8 cellular contexts compared by ENCODE assay signal in the genomic region with DNA sequence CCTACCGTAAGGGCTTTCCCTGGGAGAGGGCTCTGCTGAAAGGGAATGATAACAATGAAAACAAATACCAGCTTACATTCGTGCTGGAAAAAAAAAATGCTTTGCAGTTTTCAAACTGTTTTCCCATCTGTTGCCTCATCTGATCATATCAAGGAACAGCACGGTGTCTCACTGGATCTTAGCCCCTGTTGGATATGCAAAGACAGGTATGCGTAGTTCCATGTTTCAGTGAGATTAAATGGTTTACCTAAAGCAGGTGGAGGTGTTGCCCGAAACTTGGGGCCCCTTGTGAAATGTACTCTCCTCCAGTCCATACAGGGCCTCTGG.
DNase-seq lines count a peak whose midpoint lies in the region; ATAC-seq and TF ChIP-seq lines count a peak whose summit lies in the region.

No MANE protein-coding gene starts in this region.

- H3K4me1 Mint-ChIP-seq in activated CD4-positive, alpha-beta memory T cell treated with anti-CD3 and anti-CD28 coated beads, Interleukin-2, amount 10 ng/mL, durations not matched to agents 7 days and 5 days, result peaks cover 39% of the 10 kb centered on the region
- H3K4me1 Mint-ChIP-seq in stimulated activated naive CD8-positive, alpha-beta T cell treated with anti-CD3 and anti-CD28 coated beads, Interleukin-15, amount 100 ng/mL, for 72 hours, result peaks cover 32% of the 10 kb centered on the region

- POLR2A ChIA-PET in SK-N-SH (lab: Yijun Ruan, JAX), result no interaction called here
- POLR2A ChIA-PET in activated CD4-positive, alpha-beta memory T cell treated with anti-CD3 and anti-CD28 coated beads, Interleukin-2, amount 10 ng/mL, durations not matched to agents 7 days and 5 days (lab: Charles Lee), result no interaction called here

- no peak for ATAC-seq in SK-N-SH treated with all-trans-retinoic acid at 6 μM for 48 hours
- no peak for ATAC-seq in stimulated activated naive CD8-positive, alpha-beta T cell treated with anti-CD3 and anti-CD28 coated beads, Interleukin-15, amount 100 ng/mL, for 72 hours

- 81% methylated on average over 5 of the region's 5 CpGs for WGBS in SK-N-SH (ENCODE audit: low lambda C conversion rate)

- H3K27me3 Mint-ChIP-seq in activated CD4-positive, alpha-beta memory T cell treated with anti-CD3 and anti-CD28 coated beads, Interleukin-2, amount 10 ng/mL, durations not matched to agents 7 days and 5 days, result peaks cover 11% of the 10 kb centered on the region
- peaks cover 41% of the 10 kb centered on the region for H3K27me3 Mint-ChIP-seq in stimulated activated naive CD8-positive, alpha-beta T cell treated with anti-CD3 and anti-CD28 coated beads, Interleukin-15, amount 100 ng/mL, for 72 hours

- H3K4me3 ChIP-seq in SK-N-SH (ENCODE audit: low read depth in 2 of 2, low read length in 1 of 2), result no peak overlapping the region
- peak overlapping the region; percentile 84; the same call in 1 of the 2 replicates for H3K4me3 ChIP-seq in iPS-20b (ENCODE audit: low read length)

- H3K27ac ChIP-seq in SK-N-SH (ENCODE audit: low read depth in 2 of 2, low read length in 1 of 2) (peak overlapping the region in 1 of 2 experiments; percentile 34; a peak in 1 of 4 replicates), iPS-20b (ENCODE audit: low read length) (no peak overlapping the region)

- no peak for TF ChIP-seq RAD21 in SK-N-SH (IDR thresholded peaks at IDR 0.05; ENCODE audit: low read length)

- CTCF ChIA-PET in SK-N-SH (lab: Yijun Ruan, JAX), result interaction anchor here (0.7 kb wide), 1 partner anchor 864 kb away, joined by 3 read pairs; no protein-coding TSS in a partner anchor
- CTCF ChIA-PET in activated CD4-positive, alpha-beta memory T cell treated with anti-CD3 and anti-CD28 coated beads, Interleukin-2, amount 10 ng/mL, durations not matched to agents 7 days and 5 days (lab: Charles Lee), result no interaction called here

- H3K4me1 ChIP-seq in SK-N-SH (ENCODE audit: control insufficient read depth in 1 of 2, insufficient read depth in 2 of 2, low read depth in 1 of 2, low read length in 1 of 2) (peaks cover 9 to 10% of the 10 kb centered on the region in 2 experiments; a peak in 3 of 4 replicates), iPS-20b (ENCODE audit: insufficient read depth, low read length) (peaks cover 20% of the 10 kb centered on the region)

- peak overlapping the region; percentile 76 for H3K4me3 Mint-ChIP-seq in activated CD4-positive, alpha-beta memory T cell treated with anti-CD3 and anti-CD28 coated beads, Interleukin-2, amount 10 ng/mL, durations not matched to agents 7 days and 5 days
- H3K4me3 Mint-ChIP-seq in stimulated activated naive CD8-positive, alpha-beta T cell treated with anti-CD3 and anti-CD28 coated beads, Interleukin-15, amount 100 ng/mL, for 72 hours, result peak overlapping the region; percentile 92 to 98

- H3K36me3 Mint-ChIP-seq in activated CD4-positive, alpha-beta memory T cell treated with anti-CD3 and anti-CD28 coated beads, Interleukin-2, amount 10 ng/mL, durations not matched to agents 7 days and 5 days (ENCODE audit: low read depth), result peaks cover 3% of the 10 kb centered on the region

- no peak overlapping the region for H3K9ac ChIP-seq in SK-N-SH
- H3K9ac ChIP-seq in iPS-20b (ENCODE audit: low read depth, low read length), result no peak overlapping the region; the same call in 1 of the 2 replicates

- TF ChIP-seq CTCF in SK-N-SH (IDR thresholded peaks at IDR 0.05), result no peak

- H3K9me2 ChIP-seq in SK-N-SH, result no peaks in the 10 kb centered on the region

- peak overlapping the region; percentile 92; the same call in 1 of the 2 replicates for H3K4me2 ChIP-seq in SK-N-SH

- H3K27me3 ChIP-seq in SK-N-SH (ENCODE audit: insufficient read depth) (peaks cover 10% of the 10 kb centered on the region; the same call in 1 of the 2 replicates), iPS-20b (ENCODE audit: insufficient read depth, low read length) (peaks cover 40% of the 10 kb centered on the region)

- 0 out of 2 replicates have a peak, but pooled peaks cover 3% of the 10 kb centered on the region for H4K20me1 ChIP-seq in SK-N-SH (ENCODE audit: insufficient read depth)

- peaks cover 16% of the 10 kb centered on the region for H3K79me2 ChIP-seq in SK-N-SH (ENCODE audit: insufficient read depth)

- DNase-seq in SK-N-SH (no peak), islet precursor cell (no peak)
- DNase-seq in activated CD4-positive, alpha-beta memory T cell treated with anti-CD3 and anti-CD28 coated beads, Interleukin-2, amount 10 ng/mL, durations not matched to agents 7 days and 5 days, result no peak
- no peak for DNase-seq in stimulated activated naive CD8-positive, alpha-beta T cell treated with anti-CD3 and anti-CD28 coated beads, Interleukin-15, amount 100 ng/mL, for 72 hours
- DNase-seq in activated CD8-positive, alpha-beta memory T cell treated with anti-CD3 and anti-CD28 coated beads for 24 hours, result no peak
- no peak for DNase-seq in stimulated activated CD4-positive, alpha-beta T cell treated with anti-CD3 and anti-CD28 coated beads, Interleukin-15, amount 100 ng/mL, for 24 hours

- H3K9me3 Mint-ChIP-seq in activated CD4-positive, alpha-beta memory T cell treated with anti-CD3 and anti-CD28 coated beads, Interleukin-2, amount 10 ng/mL, durations not matched to agents 7 days and 5 days, result no peaks in the 10 kb centered on the region
- H3K9me3 Mint-ChIP-seq in stimulated activated naive CD8-positive, alpha-beta T cell treated with anti-CD3 and anti-CD28 coated beads, Interleukin-15, amount 100 ng/mL, for 72 hours, result no peaks in the 10 kb centered on the region

- H3K9me3 ChIP-seq in SK-N-SH (no peaks in the 10 kb centered on the region), iPS-20b (ENCODE audit: insufficient read depth, low read depth, low read length) (no peaks in the 10 kb centered on the region)

- peaks cover 38% of the 10 kb centered on the region for H3F3A ChIP-seq in SK-N-SH (replicated peaks; ENCODE audit: insufficient read depth)

- H3K27ac Mint-ChIP-seq in activated CD4-positive, alpha-beta memory T cell treated with anti-CD3 and anti-CD28 coated beads, Interleukin-2, amount 10 ng/mL, durations not matched to agents 7 days and 5 days, result no peak overlapping the region
- H3K27ac Mint-ChIP-seq in stimulated activated naive CD8-positive, alpha-beta T cell treated with anti-CD3 and anti-CD28 coated beads, Interleukin-15, amount 100 ng/mL, for 72 hours, result peak overlapping the region in 1 of 2 donors; percentile 19

- no peak for TF ChIP-seq EP300 in SK-N-SH (IDR thresholded peaks at IDR 0.05; ENCODE audit: borderline replicate concordance in 1 of 2, low read depth in 1 of 2, low read length in 1 of 2)

- H3K36me3 ChIP-seq in SK-N-SH (replicated peaks in 1 of 2; ENCODE audit: control insufficient read depth in 1 of 2, insufficient read depth in 2 of 2, low read length in 1 of 2) (no peaks in the 10 kb centered on the region), iPS-20b (ENCODE audit: insufficient read depth, low read depth, low read length) (no peaks in the 10 kb centered on the region)

- peak overlapping the region; percentile 88; the same call in 1 of the 2 replicates for H2AFZ ChIP-seq in SK-N-SH (ENCODE audit: low read depth)

TF ChIP-seq in SK-N-SH, 30 proteins besides CTCF, POLR2A, EP300 and RAD21 (continues in another document):
- TF ChIP-seq JUND (IDR thresholded peaks at IDR 0.05), result no peak
- no peak for TF ChIP-seq CHD2 (IDR thresholded peaks at IDR 0.05; ENCODE audit: low read length, partially characterized antibody)
- no peak for TF ChIP-seq MEF2A (IDR thresholded peaks at IDR 0.05; ENCODE audit: borderline replicate concordance, low read depth)
- TF ChIP-seq NRF1 (IDR thresholded peaks at IDR 0.05; ENCODE audit: low read depth, low read length), result no peak
- TF ChIP-seq SIN3A (IDR thresholded peaks at IDR 0.05; ENCODE audit: borderline replicate concordance, low read depth, low read length), result no peak
- TF ChIP-seq, protein P1, sequence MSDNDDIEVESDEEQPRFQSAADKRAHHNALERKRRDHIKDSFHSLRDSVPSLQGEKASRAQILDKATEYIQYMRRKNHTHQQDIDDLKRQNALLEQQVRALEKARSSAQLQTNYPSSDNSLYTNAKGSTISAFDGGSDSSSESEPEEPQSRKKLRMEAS (IDR thresholded peaks at IDR 0.05; ENCODE audit: low read depth), result no peak
- no peak for TF ChIP-seq FOXM1 (IDR thresholded peaks at IDR 0.05; ENCODE audit: low read depth)

TF ChIP-seq in SK-N-SH treated with all-trans-retinoic acid at 6 μM for 48 hours, 23 proteins besides CTCF, POLR2A, EP300 and RAD21 (continues in another document):
- TF ChIP-seq, protein P2, sequence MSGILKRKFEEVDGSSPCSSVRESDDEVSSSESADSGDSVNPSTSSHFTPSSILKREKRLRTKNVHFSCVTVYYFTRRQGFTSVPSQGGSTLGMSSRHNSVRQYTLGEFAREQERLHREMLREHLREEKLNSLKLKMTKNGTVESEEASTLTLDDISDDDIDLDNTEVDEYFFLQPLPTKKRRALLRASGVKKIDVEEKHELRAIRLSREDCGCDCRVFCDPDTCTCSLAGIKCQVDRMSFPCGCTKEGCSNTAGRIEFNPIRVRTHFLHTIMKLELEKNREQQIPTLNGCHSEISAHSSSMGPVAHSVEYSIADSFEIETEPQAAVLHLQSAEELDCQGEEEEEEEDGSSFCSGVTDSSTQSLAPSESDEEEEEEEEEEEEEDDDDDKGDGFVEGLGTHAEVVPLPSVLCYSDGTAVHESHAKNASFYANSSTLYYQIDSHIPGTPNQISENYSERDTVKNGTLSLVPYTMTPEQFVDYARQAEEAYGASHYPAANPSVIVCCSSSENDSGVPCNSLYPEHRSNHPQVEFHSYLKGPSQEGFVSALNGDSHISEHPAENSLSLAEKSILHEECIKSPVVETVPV (CRISPR knock-in tag; IDR thresholded peaks at IDR 0.05), result no peak
- no peak for TF ChIP-seq ZNF565 (CRISPR knock-in tag; conservative IDR thresholded peaks at IDR 0.05; ENCODE audit: low read depth)
- no peak for TF ChIP-seq RARB (CRISPR knock-in tag; IDR thresholded peaks at IDR 0.05)
- TF ChIP-seq ZFP30 (CRISPR knock-in tag; IDR thresholded peaks at IDR 0.05), result no peak
